2 cellular contexts compared by ENCODE assay signal in genomic region chr3:144930431-144930830, GRCh38.
TF ChIP-seq lines count a peak whose summit lies in the region.

No MANE protein-coding gene starts in this region.

TF ChIP-seq in GM23338, 12 proteins besides CTCF, POLR2A, EP300 and RAD21 (continued from another document):
- TF ChIP-seq POLR2AphosphoS5 (IDR thresholded peaks at IDR 0.05; ENCODE audit: low read depth) (no peak), ZNF462 (CRISPR knock-in tag; IDR thresholded peaks at IDR 0.05) (no peak), ZNF331 (CRISPR knock-in tag; IDR thresholded peaks at IDR 0.05; ENCODE audit: low read depth) (no peak), STAT1 (IDR thresholded peaks at IDR 0.05; ENCODE audit: unreplicated experiment) (no peak), CREB1 (CRISPR knock-in tag; IDR thresholded peaks at IDR 0.05; ENCODE audit: low read depth) (no peak), NANOG (IDR thresholded peaks at IDR 0.05; ENCODE audit: borderline replicate concordance) (no peak), JUNB (IDR thresholded peaks at IDR 0.05; ENCODE audit: unreplicated experiment) (no peak)

TF ChIP-seq in H1, 55 proteins besides CTCF, POLR2A, EP300 and RAD21 (continued from another document):
- TF ChIP-seq POLR2AphosphoS5 (IDR thresholded peaks at IDR 0.05; ENCODE audit: low read depth, low read length) (no peak), HDAC6 (IDR thresholded peaks at IDR 0.05; ENCODE audit: low read depth, low read length) (no peak), SP1 (IDR thresholded peaks at IDR 0.05; ENCODE audit: low read depth, low read length) (no peak), BACH1 (IDR thresholded peaks at IDR 0.05; ENCODE audit: low read length) (no peak), FOSL1 (IDR thresholded peaks at IDR 0.05; ENCODE audit: insufficient read depth, low read depth, low read length) (no peak), ATF2 (IDR thresholded peaks at IDR 0.05; ENCODE audit: low read length) (no peak), SP2 (IDR thresholded peaks at IDR 0.05; ENCODE audit: low read length) (no peak), RFX5 (IDR thresholded peaks at IDR 0.05; ENCODE audit: borderline replicate concordance, low read depth, low read length) (no peak)
